Comparison of ENCODE assay signal across 1 cellular context in genomic region chr17:61885865-61886264, GRCh38. TPM values are rescaled to one million over a fixed set of nuclear protein-coding genes. Genes with fewer than 3 reads are reported as not detected.
"Had no signal": no experiment of that assay in that cellular context is flagged by ENCODE, and none has a peak within 500 bp of the region (broad histone marks: within the 10 kb centered on the region; RNA-seq: fewer than 3 reads in every experiment).

No MANE protein-coding gene starts in this region.

RNA-seq across cellular contexts. Expression of gene BRIP1, which starts 22.5 kb away (rescaled TPM):
- total RNA-seq: right atrium auricular region had no signal
